ENCODE assay signal across 15 cellular contexts in the genomic region with DNA sequence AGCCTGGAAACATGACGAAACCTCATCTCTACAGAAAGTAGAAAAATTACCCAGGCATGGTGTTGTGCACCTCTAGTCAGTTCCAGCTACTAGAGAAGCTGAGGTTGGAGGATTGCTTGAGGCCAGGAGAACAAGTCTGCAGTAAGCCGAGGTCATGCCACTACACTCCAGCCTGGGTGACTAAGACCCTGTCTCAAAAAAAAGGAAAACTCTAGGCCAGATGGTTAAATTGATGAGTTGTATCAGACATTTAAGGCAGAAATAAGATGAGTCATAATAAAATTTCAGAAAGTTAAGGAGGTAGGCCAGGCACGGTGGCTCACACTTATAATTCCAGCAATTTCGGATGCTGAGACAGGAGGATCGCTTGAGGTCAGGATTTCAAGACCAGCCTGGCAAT. TPM values are rescaled to one million over a fixed set of nuclear protein-coding genes. Genes with fewer than 3 reads are reported as not detected.
DNase-seq lines count a peak whose midpoint lies in the region; ATAC-seq and TF ChIP-seq lines count a peak whose summit lies in the region.
"Had no signal": no experiment of that assay in that cellular context is flagged by ENCODE, and none has a peak within 500 bp of the region (broad histone marks: within the 10 kb centered on the region; RNA-seq: fewer than 3 reads in every experiment).

No MANE protein-coding gene starts in this region.

- H3K27me3 ChIP-seq in CD8-positive, alpha-beta T cell (ENCODE audit: insufficient read depth, low read length), result no peaks in the 10 kb centered on the region
- H3K27me3 ChIP-seq in RWPE2 (ENCODE audit: insufficient read depth, poor library complexity, severe bottlenecking) (no peaks in the 10 kb centered on the region), tibial nerve (no peaks in the 10 kb centered on the region)
- H3K27me3 ChIP-seq: BE2C had no signal

- TF ChIP-seq EP300 in tibial nerve (IDR thresholded peaks at IDR 0.05), result no peak

- no peaks in the 10 kb centered on the region for H3K9me3 ChIP-seq in CD8-positive, alpha-beta T cell (ENCODE audit: low read length)
- H3K9me3 ChIP-seq in RWPE2 (ENCODE audit: severe bottlenecking) (no peaks in the 10 kb centered on the region), tibial nerve (no peaks in the 10 kb centered on the region)
- H3K9me3 ChIP-seq: BE2C had no signal

- H3K27ac Mint-ChIP-seq in CD8-positive, alpha-beta T cell, result peak overlapping the region; percentile 69

- peaks cover 51% of the 10 kb centered on the region for H3K4me1 Mint-ChIP-seq in CD8-positive, alpha-beta T cell (ENCODE audit: low read depth)

- CTCF ChIA-PET in CD8-positive, alpha-beta T cell (lab: Charles Lee), result no interaction called here

- no peak overlapping the region for H3K27ac ChIP-seq in CD8-positive, alpha-beta T cell (ENCODE audit: low read depth, low read length)
- peak overlapping the region; percentile 7 for H3K27ac ChIP-seq in RWPE2 (ENCODE audit: poor library complexity, severe bottlenecking)
- H3K27ac ChIP-seq in tibial nerve, result no peak overlapping the region

- H3K4me3 Mint-ChIP-seq in CD8-positive, alpha-beta T cell, result no peak overlapping the region
- H3K4me3 Mint-ChIP-seq: IgD-negative memory B cell had no signal

- peaks cover 88% of the 10 kb centered on the region for H3K36me3 Mint-ChIP-seq in CD8-positive, alpha-beta T cell

- DNase-seq in A172 (ENCODE audit: low spot score) (peak; percentile 3), RWPE2 (ENCODE audit: low spot score) (no peak), fibroblast of mammary gland (ENCODE audit: low read depth) (peak; percentile 74), tibial nerve (ENCODE audit: low spot score in 2 of 2) (no peak), NCI-H128 (lab: John Stamatoyannopoulos, UW; ENCODE audit: unreplicated experiment) (no peak)
- no peak for DNase-seq in CD8-positive, alpha-beta T cell
- no peak for DNase-seq in NK-92 treated with Interleukin-12 subunit alpha and Interleukin-12 subunit beta, amount 100 ng/mL, for 24 hours (lab: John Stamatoyannopoulos, UW)
- DNase-seq: BE2C, midbrain, NCI-H2107, NCI-H774, retina, SW 1271 had no signal

- no peak for TF ChIP-seq CTCF in CD8-positive, alpha-beta T cell (IDR thresholded peaks at IDR 0.05)
- TF ChIP-seq CTCF in RWPE2 (IDR thresholded peaks at IDR 0.05; ENCODE audit: poor library complexity, severe bottlenecking) (no peak), fibroblast of mammary gland (conservative IDR thresholded peaks at IDR 0.05; ENCODE audit: control insufficient read depth, insufficient read depth, low read depth, low read length) (no peak), tibial nerve (IDR thresholded peaks at IDR 0.05) (no peak)

- no peaks in the 10 kb centered on the region for H3K9me3 Mint-ChIP-seq in CD8-positive, alpha-beta T cell
- H3K9me3 Mint-ChIP-seq: IgD-negative memory B cell had no signal

- intact Hi-C loops in CD8-positive, alpha-beta T cell (cut with DNase I, micrococcal nuclease), result no loop called here

- 95 to 96% methylated on average over 5 of the region's 5 CpGs for WGBS in tibial nerve, 2 donors

- no peak overlapping the region for H3K4me3 ChIP-seq in CD8-positive, alpha-beta T cell (ENCODE audit: low read depth, low read length)
- no peak overlapping the region for H3K4me3 ChIP-seq in RWPE2 (ENCODE audit: severe bottlenecking)
- no peak overlapping the region for H3K4me3 ChIP-seq in fibroblast of mammary gland (ENCODE audit: control insufficient read depth, low read depth, low read length)
- H3K4me3 ChIP-seq in tibial nerve, result no peak overlapping the region

- no peaks in the 10 kb centered on the region for H3K27me3 Mint-ChIP-seq in CD8-positive, alpha-beta T cell (ENCODE audit: low read depth)
- H3K27me3 Mint-ChIP-seq: IgD-negative memory B cell had no signal

- TF ChIP-seq POLR2A in tibial nerve (IDR thresholded peaks at IDR 0.05), result no peak

- POLR2A ChIA-PET in CD8-positive, alpha-beta T cell (lab: Charles Lee), result no interaction called here

- peaks cover 51% of the 10 kb centered on the region for H3K36me3 ChIP-seq in CD8-positive, alpha-beta T cell (ENCODE audit: insufficient read depth, low read length)
- peaks cover 100% of the 10 kb centered on the region for H3K36me3 ChIP-seq in RWPE2 (ENCODE audit: low read depth)
- H3K36me3 ChIP-seq in tibial nerve, result peaks cover 0 to 94% (median 0%) of the 10 kb centered on the region in 3 donors

- peaks cover 9% of the 10 kb centered on the region for H3K4me1 ChIP-seq in CD8-positive, alpha-beta T cell (ENCODE audit: insufficient read depth, low read length)
- H3K4me1 ChIP-seq in RWPE2 (ENCODE audit: insufficient read depth, poor library complexity, severe bottlenecking) (peaks cover 20% of the 10 kb centered on the region), tibial nerve (peaks cover 0 to 21% (median 0%) of the 10 kb centered on the region in 4 donors)
- H3K4me1 ChIP-seq: BE2C had no signal

- ATAC-seq in CD8-positive, alpha-beta T cell, result no peak
- peak; percentile 66 for ATAC-seq in RWPE2 (ENCODE audit: low read depth)

RNA-seq across cellular contexts. Expression of a gene that starts 10.7 kb away (rescaled TPM):
- total RNA-seq in A172 (2014; rRNA removed; shearing (Covaris generic)), result 316 and 323 TPM in 2 replicates
- total RNA-seq in CD8-positive, alpha-beta T cell, result 10 to 100 TPM; 29.4 to 34.4 TPM
- 10 to 100 TPM; 34.8 to 71.9 (median 61.3) TPM for total RNA-seq in tibial nerve

RNA-seq across cellular contexts. Expression of a gene that starts 11.2 kb away (rescaled TPM):
- 159 and 183 TPM in 2 replicates for total RNA-seq in A172 (2014; rRNA removed; shearing (Covaris generic))
- total RNA-seq in CD8-positive, alpha-beta T cell, result 10 to 100 TPM; 30.1 to 34.2 TPM
- 10 to 100 TPM; 49.6 to 91.5 (median 57.6) TPM for total RNA-seq in tibial nerve

RNA-seq across cellular contexts. Expression of a gene that starts 41.1 kb away (rescaled TPM):
- 0.69 and 4.1 TPM in 2 replicates for total RNA-seq in A172 (2014; rRNA removed; shearing (Covaris generic))
- not detected for total RNA-seq in CD8-positive, alpha-beta T cell
- 1 to 10 TPM in 1 of 4 donors, under 1 TPM in 1, not detected in 2; 0.39 to 1.2 TPM for total RNA-seq in tibial nerve
- total RNA-seq: chondrocyte had no signal

Comparison
In these comparisons a context has a peak if more than half of its experiments do, and no peak if none do; other contexts are left out.
1. DNase-seq: peak in A172 (single experiment) and fibroblast of mammary gland (single experiment); none in CD8-positive, alpha-beta T cell (0 of 7), RWPE2 (single experiment), tibial nerve (0 of 2), NCI-H128 (single experiment) and NK-92 treated with Interleukin-12 subunit alpha and Interleukin-12 subunit beta, amount 100 ng/mL, for 24 hours (single experiment).